In the genomic region with DNA sequence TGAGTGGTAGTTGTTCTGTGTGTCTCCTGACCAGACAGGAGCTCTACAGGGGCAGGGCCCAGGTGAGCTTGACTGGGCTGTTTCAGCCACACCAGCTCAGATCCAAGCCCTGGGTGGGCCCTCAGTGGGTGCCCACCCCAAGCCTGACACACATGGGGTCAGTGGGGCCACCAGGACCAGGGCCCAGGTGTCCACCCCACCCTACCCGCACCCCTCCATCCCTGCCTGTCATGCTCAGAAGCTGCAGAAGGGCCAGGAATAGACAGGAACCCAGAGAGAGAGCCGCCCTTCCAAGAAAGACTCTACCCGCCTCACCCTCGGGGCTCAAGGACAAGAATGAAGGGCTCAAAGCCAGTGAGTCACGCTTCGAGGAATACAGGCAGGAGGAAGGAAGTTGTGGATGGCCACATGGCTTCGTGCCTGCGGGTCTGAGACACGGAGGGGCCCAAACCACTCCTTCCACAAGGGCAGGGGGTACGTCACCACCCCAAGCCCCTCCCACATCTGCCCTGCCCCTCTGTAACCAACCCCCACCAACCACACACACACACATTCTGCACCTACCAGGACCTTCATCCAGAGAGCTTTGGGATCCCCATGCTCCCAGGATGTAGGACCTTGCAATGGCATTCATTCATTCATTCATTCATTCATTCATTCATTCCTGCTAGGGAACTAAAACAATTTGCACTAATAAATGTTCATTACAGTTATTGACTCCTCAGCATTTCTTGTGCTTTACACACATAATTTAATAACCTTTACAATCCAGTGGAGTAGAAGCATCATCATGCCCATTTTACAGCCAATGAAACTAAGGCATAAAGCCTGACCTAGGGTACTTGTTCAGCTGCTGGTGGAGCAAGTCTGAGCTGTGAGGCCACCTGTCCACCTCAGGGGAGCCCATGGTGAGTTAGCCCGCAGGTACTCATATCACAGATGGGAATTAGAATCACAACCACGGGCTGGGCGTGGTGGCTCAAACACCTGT, we compare ENCODE assay signal across 8 cellular contexts. TPM values are rescaled to one million over a fixed set of nuclear protein-coding genes. Genes with fewer than 3 reads are reported as not detected.
A peak's percentile ranks its signal among the peaks of the same experiment; 100 is the strongest.
DNase-seq lines count a peak whose midpoint lies in the region; ATAC-seq and FAIRE-seq lines count a peak whose summit lies in the region.

No MANE protein-coding gene starts in this region.

- H3K27ac Mint-ChIP-seq in activated naive CD8-positive, alpha-beta T cell: peak overlapping the region; percentile 85

- H3K4me3 ChIP-seq in SJSA1: no peak overlapping the region
- H3K4me3 ChIP-seq in small intestine (ENCODE audit: low read depth in 1 of 2, low read length in 2 of 2): no peak overlapping the region

- H3K4me3 Mint-ChIP-seq in activated naive CD8-positive, alpha-beta T cell: peak overlapping the region; percentile 70

- H3K4me1 Mint-ChIP-seq in activated naive CD8-positive, alpha-beta T cell (ENCODE audit: low read depth): peaks cover 44% of the 10 kb centered on the region

- H3K9me3 ChIP-seq in ES-I3 (ENCODE audit: control insufficient read depth, insufficient read depth, low read length): no peaks in the 10 kb centered on the region
- H3K9me3 ChIP-seq in SJSA1 (replicated peaks): no peaks in the 10 kb centered on the region
- no peaks in the 10 kb centered on the region for H3K9me3 ChIP-seq in small intestine (ENCODE audit: control insufficient read depth, low read depth)

- no peaks in the 10 kb centered on the region for H3K9me3 Mint-ChIP-seq in activated naive CD8-positive, alpha-beta T cell (ENCODE audit: low read depth)

- intact Hi-C loops in left ventricle myocardium superior (cut with micrococcal nuclease): no loop called here

- H3K9ac ChIP-seq in ES-I3 (ENCODE audit: low read depth, low read length): peak overlapping the region; percentile 35; the same call in 1 of the 2 replicates

- no peaks in the 10 kb centered on the region for H3K36me3 Mint-ChIP-seq in activated naive CD8-positive, alpha-beta T cell

- H3K27ac ChIP-seq in SJSA1 (peak overlapping the region; percentile 89), small intestine (ENCODE audit: low read depth in 1 of 2, low read length in 1 of 2) (peak overlapping the region in 1 of 2 donors; percentile 89)

- WGBS in small intestine, 3 donors: 17 to 26% (median 20%) methylated on average over 13 of the region's 13 CpGs

- H3K36me3 ChIP-seq in ES-I3 (ENCODE audit: insufficient read depth, low read length) (no peaks in the 10 kb centered on the region), SJSA1 (peaks cover 68% of the 10 kb centered on the region), small intestine (ENCODE audit: control insufficient read depth in 2 of 2, insufficient read depth in 2 of 2, low read length in 2 of 2) (no peaks in the 10 kb centered on the region)

- H3K4me1 ChIP-seq in ES-I3 (ENCODE audit: insufficient read depth, low read length) (peaks cover 42% of the 10 kb centered on the region), SJSA1 (replicated peaks) (peaks cover 74% of the 10 kb centered on the region), small intestine (ENCODE audit: control insufficient read depth in 2 of 2, insufficient read depth in 1 of 2, low read depth in 1 of 2, low read length in 1 of 2) (peaks cover 4 to 19% of the 10 kb centered on the region in 2 donors)

- H3K27me3 Mint-ChIP-seq in activated naive CD8-positive, alpha-beta T cell: no peaks in the 10 kb centered on the region

- H3K27me3 ChIP-seq in SJSA1 (replicated peaks): no peaks in the 10 kb centered on the region
- no peaks in the 10 kb centered on the region for H3K27me3 ChIP-seq in small intestine (ENCODE audit: control insufficient read depth in 2 of 2, insufficient read depth in 2 of 2, low read length in 2 of 2)

- DNase-seq in SJSA1 (ENCODE audit: low read depth in 1 of 2, low spot score in 2 of 2): peak; percentile 87 to 97
- peak; percentile 64 for DNase-seq in left ventricle myocardium superior
- DNase-seq in small intestine: peak; percentile 86
- DNase-seq in cerebellar nuclear complex (lab: John Stamatoyannopoulos, UW): no peak

- ATAC-seq in left ventricle myocardium superior (peak; percentile 55), GM21529 (IDR thresholded peaks at IDR 0.05; ENCODE audit: unreplicated experiment) (no peak), HG03354 (IDR thresholded peaks at IDR 0.05; ENCODE audit: poor library complexity, severe bottlenecking, unreplicated experiment) (no peak)

- no peak for FAIRE-seq in small intestine (lab: Jason Lieb, UNC)

RNA-seq across cellular contexts. Expression of gene STXBP1, which starts 56.0 kb away (rescaled TPM):
- 18.4 and 72.6 TPM in 2 replicates for total RNA-seq in SJSA1 (2014; rRNA removed; shearing (Covaris generic))
- total RNA-seq in left ventricle myocardium superior: 49.4 TPM
- 10 to 100 TPM in 1 of 3 donors, 1 to 10 TPM in 1, under 1 TPM in 1; 0.89 to 14.3 (median 1.9) TPM for polyA plus RNA-seq in small intestine

Comparison
In these comparisons a context has a peak if more than half of its experiments do, and no peak if none do; other contexts are left out.
1. DNase-seq: peak in SJSA1 (2 of 2), left ventricle myocardium superior (single experiment) and small intestine (single experiment); none in cerebellar nuclear complex (0 of 2).